Comparison of ENCODE assay signal across 1 cellular context in the genomic region with DNA sequence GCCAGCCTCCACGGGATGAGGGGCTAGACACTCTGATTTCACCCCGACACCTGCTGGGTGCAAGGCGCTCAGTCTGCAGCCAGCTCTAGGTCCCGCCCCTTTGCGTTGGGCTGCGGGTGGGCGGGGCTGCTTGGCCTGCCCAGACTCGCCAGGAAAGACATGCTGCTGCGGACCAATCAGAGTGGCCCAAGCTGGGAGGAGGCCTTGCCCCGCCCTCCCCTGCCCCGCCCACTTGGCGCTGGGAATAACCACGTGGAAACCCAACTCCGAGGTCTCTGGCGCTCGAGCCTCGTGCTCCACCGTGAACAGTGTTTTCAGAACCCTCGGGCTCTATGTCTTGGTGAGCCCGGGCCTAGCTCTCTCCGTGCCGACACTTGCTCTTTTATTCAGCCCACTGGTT.
A peak's percentile ranks its signal among the peaks of the same experiment; 100 is the strongest.
TF ChIP-seq lines count a peak whose summit lies in the region.

No MANE protein-coding gene starts in this region.

TF ChIP-seq in K562, 482 proteins besides CTCF, POLR2A, EP300 and RAD21:
- TF ChIP-seq GATAD2B (IDR thresholded peaks at IDR 0.05; ENCODE audit: borderline replicate concordance) (no peak), MYC (IDR thresholded peaks at IDR 0.05; ENCODE audit: low read depth, low read length) (no peak), MYC (CRISPR knock-in tag; IDR thresholded peaks at IDR 0.05; ENCODE audit: borderline replicate concordance, low read depth) (no peak), SNRNP70 (optimal IDR thresholded peaks at IDR 0.05; ENCODE audit: low read depth, low read length) (no peak), KAT8 (IDR thresholded peaks at IDR 0.05; ENCODE audit: low read depth) (no peak)
- TF ChIP-seq, protein P1, sequence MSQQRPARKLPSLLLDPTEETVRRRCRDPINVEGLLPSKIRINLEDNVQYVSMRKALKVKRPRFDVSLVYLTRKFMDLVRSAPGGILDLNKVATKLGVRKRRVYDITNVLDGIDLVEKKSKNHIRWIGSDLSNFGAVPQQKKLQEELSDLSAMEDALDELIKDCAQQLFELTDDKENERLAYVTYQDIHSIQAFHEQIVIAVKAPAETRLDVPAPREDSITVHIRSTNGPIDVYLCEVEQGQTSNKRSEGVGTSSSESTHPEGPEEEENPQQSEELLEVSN (IDR thresholded peaks at IDR 0.05; ENCODE audit: borderline replicate concordance in 1 of 2, extremely low read depth in 1 of 2, insufficient read depth in 1 of 2, insufficient read length in 1 of 2, low read depth in 1 of 2, low read length in 1 of 2, poor library complexity in 1 of 2, severe bottlenecking in 1 of 2), result peak in 1 of 2 experiments; percentile 13
